6 cellular contexts compared by ENCODE assay signal in genomic region chr20:63379872-63380271, GRCh38. TPM values are rescaled to one million over a fixed set of nuclear protein-coding genes. Genes with fewer than 3 reads are reported as not detected.
"Had no signal": no experiment of that assay in that cellular context is flagged by ENCODE, and none has a peak within 500 bp of the region (broad histone marks: within the 10 kb centered on the region; RNA-seq: fewer than 3 reads in every experiment).

No MANE protein-coding gene starts in this region.

RNA-seq across cellular contexts. Expression of gene CHRNA4, which starts 18.7 kb away (rescaled TPM):
- total RNA-seq: activated CD4-positive, alpha-beta memory T cell treated with anti-CD3 and anti-CD28 coated beads for 36 hours; activated CD8-positive, alpha-beta memory T cell treated with anti-CD3 and anti-CD28 coated beads, Interleukin-2, amount 10 ng/mL, durations not matched to agents 7 days and 5 days; chondrocyte; RPMI7951 had no signal
- polyA plus RNA-seq: cardiac muscle cell, SK-N-SH had no signal
